Comparison of ENCODE assay signal across 14 cellular contexts in genomic region chr11:61071880-61072279, GRCh38. TPM values are rescaled to one million over a fixed set of nuclear protein-coding genes. Genes with fewer than 3 reads are reported as not detected.
DNase-seq lines count a peak whose midpoint lies in the region; ATAC-seq and TF ChIP-seq lines count a peak whose summit lies in the region.
"Had no signal": no experiment of that assay in that cellular context is flagged by ENCODE, and none has a peak within 500 bp of the region (broad histone marks: within the 10 kb centered on the region; RNA-seq: fewer than 3 reads in every experiment).

No MANE protein-coding gene starts in this region.

- H3K23ac ChIP-seq in H9 (ENCODE audit: insufficient read length, low read depth, low read length) = no peak overlapping the region

- H3K14ac ChIP-seq in H9 (ENCODE audit: insufficient read depth, low read length) = no peak overlapping the region

- intact Hi-C loops in activated naive CD4-positive, alpha-beta T cell treated with anti-CD3 and anti-CD28 coated beads for 36 hours (cut with micrococcal nuclease) = no loop called here

- H3K4ac ChIP-seq in H9 (ENCODE audit: low read depth, low read length) = no peak overlapping the region

- H3K4me2 ChIP-seq in H9 (ENCODE audit: insufficient read depth, insufficient read length, low read length) = no peak overlapping the region
- H3K4me2 ChIP-seq: PC-9 had no signal

- no peak overlapping the region for H3K27ac ChIP-seq in H9 (ENCODE audit: insufficient read length, low read depth, low read length)
- H3K27ac ChIP-seq: gastroesophageal sphincter, PC-9 had no signal

- POLR2A ChIA-PET in activated CD8-positive, alpha-beta T cell treated with anti-CD3 and anti-CD28 coated beads, Interleukin-2, amount 10 ng/mL, durations not matched to agents 7 days and 5 days (lab: Charles Lee) = interaction anchor here (0.5 to 4.1 kb wide), 10 partner anchors 8 to 57 kb away, joined by 3 to 23 read pairs (median 6); partner anchors contain the start of gene CD5

- no peak overlapping the region for H3K18ac ChIP-seq in H9 (ENCODE audit: insufficient read length, low read depth, low read length)

- H2BK12ac ChIP-seq in H9 (ENCODE audit: insufficient read length, low read depth, low read length) = no peak overlapping the region

- peaks cover 86% of the 10 kb centered on the region for H3K4me1 Mint-ChIP-seq in activated naive CD4-positive, alpha-beta T cell treated with anti-CD3 and anti-CD28 coated beads for 36 hours (ENCODE audit: low read depth)
- H3K4me1 Mint-ChIP-seq in activated CD8-positive, alpha-beta T cell treated with anti-CD3 and anti-CD28 coated beads, Interleukin-2, amount 10 ng/mL, durations not matched to agents 7 days and 5 days (ENCODE audit: low read depth) = peaks cover 82% of the 10 kb centered on the region
- H3K4me1 Mint-ChIP-seq in memory B cell (peaks cover 23% of the 10 kb centered on the region), H9 (peaks cover 0 to 7% of the 10 kb centered on the region in 2 experiments; a peak in 3 of 4 replicates)
- H3K4me1 Mint-ChIP-seq in stimulated activated naive B cell treated with anti-CD40 and anti-IgM and Interleukin-4, amounts not matched to agents 10 μg/mL and 1 μg/mL and 100 μg/mL, for 72 hours = peaks cover 51 to 81% of the 10 kb centered on the region in 2 donors

- H3K9ac ChIP-seq in H9 (ENCODE audit: extremely low read depth, insufficient read length, low read length) = no peak overlapping the region

- H4K91ac ChIP-seq in H9 (ENCODE audit: insufficient read length, low read depth, low read length) = no peak overlapping the region

- no peaks in the 10 kb centered on the region for H3K79me2 ChIP-seq in H9 (ENCODE audit: insufficient read depth, low read length)

- no peak for TF ChIP-seq CTCF in H9 (conservative IDR thresholded peaks at IDR 0.05)

- no peak overlapping the region for H3K4me3 Mint-ChIP-seq in activated naive CD4-positive, alpha-beta T cell treated with anti-CD3 and anti-CD28 coated beads for 36 hours
- no peak overlapping the region for H3K4me3 Mint-ChIP-seq in activated CD8-positive, alpha-beta T cell treated with anti-CD3 and anti-CD28 coated beads, Interleukin-2, amount 10 ng/mL, durations not matched to agents 7 days and 5 days
- H3K4me3 Mint-ChIP-seq in memory B cell (no peak overlapping the region), H9 (no peak overlapping the region)
- peak overlapping the region in 1 of 2 donors; percentile 23 for H3K4me3 Mint-ChIP-seq in stimulated activated naive B cell treated with anti-CD40 and anti-IgM and Interleukin-4, amounts not matched to agents 10 μg/mL and 1 μg/mL and 100 μg/mL, for 72 hours

- peak; percentile 3 for DNase-seq in activated naive CD4-positive, alpha-beta T cell treated with anti-CD3 and anti-CD28 coated beads for 36 hours
- no peak for DNase-seq in activated naive CD4-positive, alpha-beta T cell treated with anti-CD3 and anti-CD28 coated beads, Interleukin-2, amount 50 U/mL, for 16 hours
- no peak for DNase-seq in activated CD8-positive, alpha-beta T cell treated with anti-CD3 and anti-CD28 coated beads, Interleukin-2, amount 10 ng/mL, durations not matched to agents 7 days and 5 days
- no peak for DNase-seq in memory B cell (ENCODE audit: low spot score in 2 of 2)
- no peak for DNase-seq in stimulated activated naive B cell treated with anti-CD40 and anti-IgM and Interleukin-4, amounts not matched to agents 10 μg/mL and 1 μg/mL and 100 μg/mL, for 72 hours
- no peak for DNase-seq in GOT3 (lab: John Stamatoyannopoulos, UW)
- no peak for DNase-seq in iPS-NIHi7 (ENCODE audit: extremely low spot score)
- DNase-seq in H9 = no peak
- DNase-seq: EL had no signal

- no peak for ATAC-seq in activated CD8-positive, alpha-beta T cell treated with anti-CD3 and anti-CD28 coated beads, Interleukin-2, amount 10 ng/mL, durations not matched to agents 7 days and 5 days
- ATAC-seq in memory B cell (ENCODE audit: low read depth) = no peak
- ATAC-seq in stimulated activated naive B cell treated with anti-CD40 and anti-IgM and Interleukin-4, amounts not matched to agents 10 μg/mL and 1 μg/mL and 100 μg/mL, for 72 hours (replicated peaks) = no peak
- ATAC-seq: gastroesophageal sphincter had no signal

- H2BK15ac ChIP-seq in H9 (ENCODE audit: low read depth, low read length) = no peak overlapping the region

- H3K79me1 ChIP-seq in H9 (ENCODE audit: insufficient read depth, low read depth, low read length, poor library complexity, severe bottlenecking) = no peaks in the 10 kb centered on the region

- H3K27me3 Mint-ChIP-seq in activated naive CD4-positive, alpha-beta T cell treated with anti-CD3 and anti-CD28 coated beads for 36 hours (ENCODE audit: low read depth) = no peaks in the 10 kb centered on the region
- no peaks in the 10 kb centered on the region for H3K27me3 Mint-ChIP-seq in activated CD8-positive, alpha-beta T cell treated with anti-CD3 and anti-CD28 coated beads, Interleukin-2, amount 10 ng/mL, durations not matched to agents 7 days and 5 days (ENCODE audit: low read depth)
- H3K27me3 Mint-ChIP-seq in memory B cell (no peaks in the 10 kb centered on the region), H9 (ENCODE audit: low read depth) (peaks cover 4% of the 10 kb centered on the region)
- no peaks in the 10 kb centered on the region for H3K27me3 Mint-ChIP-seq in stimulated activated naive B cell treated with anti-CD40 and anti-IgM and Interleukin-4, amounts not matched to agents 10 μg/mL and 1 μg/mL and 100 μg/mL, for 72 hours

- no peaks in the 10 kb centered on the region for H3K23me2 ChIP-seq in H9 (ENCODE audit: insufficient read length, low read depth, low read length, poor library complexity, severe bottlenecking)

- no peak overlapping the region for H4K8ac ChIP-seq in H9 (replicated peaks; ENCODE audit: insufficient read length, low read depth, low read length)

- no peaks in the 10 kb centered on the region for H4K20me1 ChIP-seq in H9 (ENCODE audit: control insufficient read depth, insufficient read depth, insufficient read length)

- WGBS in H9 (ENCODE audit: extremely low coverage, insufficient read length, low lambda C conversion rate) = no CpG with 5 or more reads among the region's 8 CpGs

- CTCF ChIA-PET in activated naive CD4-positive, alpha-beta T cell treated with anti-CD3 and anti-CD28 coated beads for 36 hours (lab: Charles Lee) = interaction anchor here (0.8 to 2.8 kb wide), 3 partner anchors 9 to 116 kb away, joined by 3 to 11 read pairs (median 4); no protein-coding TSS in a partner anchor
- CTCF ChIA-PET in activated CD8-positive, alpha-beta T cell treated with anti-CD3 and anti-CD28 coated beads, Interleukin-2, amount 10 ng/mL, durations not matched to agents 7 days and 5 days (lab: Charles Lee) = interaction anchor here (1.1 to 3.7 kb wide), 7 partner anchors 10 to 115 kb away, joined by 3 to 39 read pairs (median 4); partner anchors contain the start of gene CD6

- no peaks in the 10 kb centered on the region for H3K27me3 ChIP-seq in H9 (ENCODE audit: insufficient read depth, low read length)
- H3K27me3 ChIP-seq: gastroesophageal sphincter had no signal

- no peak overlapping the region for H2BK120ac ChIP-seq in H9 (ENCODE audit: low read depth, low read length, poor library complexity, severe bottlenecking)

- H4K5ac ChIP-seq in H9 (ENCODE audit: insufficient read length, low read depth, low read length) = no peak overlapping the region

- H3K36me3 Mint-ChIP-seq in activated naive CD4-positive, alpha-beta T cell treated with anti-CD3 and anti-CD28 coated beads for 36 hours (ENCODE audit: low read depth) = peaks cover 60% of the 10 kb centered on the region
- H3K36me3 Mint-ChIP-seq in activated CD8-positive, alpha-beta T cell treated with anti-CD3 and anti-CD28 coated beads, Interleukin-2, amount 10 ng/mL, durations not matched to agents 7 days and 5 days (ENCODE audit: low read depth) = peaks cover 30% of the 10 kb centered on the region
- no peaks in the 10 kb centered on the region for H3K36me3 Mint-ChIP-seq in memory B cell
- peaks cover 41 to 63% of the 10 kb centered on the region in 2 donors for H3K36me3 Mint-ChIP-seq in stimulated activated naive B cell treated with anti-CD40 and anti-IgM and Interleukin-4, amounts not matched to agents 10 μg/mL and 1 μg/mL and 100 μg/mL, for 72 hours
- no peaks in the 10 kb centered on the region; a peak in 1 of 7 replicates for H3K36me3 Mint-ChIP-seq in H9 (ENCODE audit: insufficient read depth in 1 of 3, low read depth in 3 of 3)

- no peak overlapping the region for H2AK5ac ChIP-seq in H9 (ENCODE audit: insufficient read length, low read length)

- H3K9me3 ChIP-seq in H9 (ENCODE audit: control insufficient read depth, low read depth, low read length) = no peaks in the 10 kb centered on the region
- H3K9me3 ChIP-seq: gastroesophageal sphincter had no signal

- no peak overlapping the region for H2BK20ac ChIP-seq in H9 (ENCODE audit: low read depth, low read length, poor library complexity, severe bottlenecking)

- H3T11ph ChIP-seq in H9 (ENCODE audit: low read length) = no peak overlapping the region

- no peak overlapping the region for H2BK5ac ChIP-seq in H9 (ENCODE audit: insufficient read length, low read length)

- no peak overlapping the region for H3K56ac ChIP-seq in H9 (ENCODE audit: insufficient read length, low read depth, low read length)

- H3K9me3 Mint-ChIP-seq in activated naive CD4-positive, alpha-beta T cell treated with anti-CD3 and anti-CD28 coated beads for 36 hours = no peaks in the 10 kb centered on the region
- H3K9me3 Mint-ChIP-seq in activated CD8-positive, alpha-beta T cell treated with anti-CD3 and anti-CD28 coated beads, Interleukin-2, amount 10 ng/mL, durations not matched to agents 7 days and 5 days (ENCODE audit: insufficient read depth) = no peaks in the 10 kb centered on the region
- H3K9me3 Mint-ChIP-seq in memory B cell (no peaks in the 10 kb centered on the region), H9 (peaks cover 2 to 11% of the 10 kb centered on the region in 2 experiments; a peak in 4 of 5 replicates)
- peaks cover 0 to 3% of the 10 kb centered on the region in 2 donors for H3K9me3 Mint-ChIP-seq in stimulated activated naive B cell treated with anti-CD40 and anti-IgM and Interleukin-4, amounts not matched to agents 10 μg/mL and 1 μg/mL and 100 μg/mL, for 72 hours

- H3K4me1 ChIP-seq in H9 (ENCODE audit: insufficient read depth, low read length) = no peaks in the 10 kb centered on the region

- no peak overlapping the region for H2AFZ ChIP-seq in H9 (ENCODE audit: low read length)
- H2AFZ ChIP-seq: PC-9 had no signal

- peak overlapping the region; percentile 93 for H3K27ac Mint-ChIP-seq in activated naive CD4-positive, alpha-beta T cell treated with anti-CD3 and anti-CD28 coated beads for 36 hours
- H3K27ac Mint-ChIP-seq in activated CD8-positive, alpha-beta T cell treated with anti-CD3 and anti-CD28 coated beads, Interleukin-2, amount 10 ng/mL, durations not matched to agents 7 days and 5 days = peak overlapping the region; percentile 97
- peak overlapping the region; percentile 95 for H3K27ac Mint-ChIP-seq in memory B cell
- peak overlapping the region; percentile 88 for H3K27ac Mint-ChIP-seq in stimulated activated naive B cell treated with anti-CD40 and anti-IgM and Interleukin-4, amounts not matched to agents 10 μg/mL and 1 μg/mL and 100 μg/mL, for 72 hours
- H3K27ac Mint-ChIP-seq in H9 = no peak overlapping the region

RNA-seq across cellular contexts. Expression of gene CD5, which starts 30.4 kb away (rescaled TPM):
- total RNA-seq in activated naive CD4-positive, alpha-beta T cell treated with anti-CD3 and anti-CD28 coated beads for 36 hours = 100 to 1,000 TPM; 228 to 232 TPM
- 100 to 1,000 TPM; 252 to 274 TPM for total RNA-seq in activated CD8-positive, alpha-beta T cell treated with anti-CD3 and anti-CD28 coated beads, Interleukin-2, amount 10 ng/mL, durations not matched to agents 7 days and 5 days
- not detected in 2 replicates for total RNA-seq in H9 (2021)
- total RNA-seq: dermis microvascular lymphatic vessel endothelial cell, LHCN-M2, PC-9, renal cortical epithelial cell had no signal

Comparison
In these comparisons a context has a peak if more than half of its experiments do, and no peak if none do; other contexts are left out.
1. H3K27ac Mint-ChIP-seq: peak in activated naive CD4-positive, alpha-beta T cell treated with anti-CD3 and anti-CD28 coated beads for 36 hours (single experiment), activated CD8-positive, alpha-beta T cell treated with anti-CD3 and anti-CD28 coated beads, Interleukin-2, amount 10 ng/mL, durations not matched to agents 7 days and 5 days (single experiment), memory B cell (single experiment) and stimulated activated naive B cell treated with anti-CD40 and anti-IgM and Interleukin-4, amounts not matched to agents 10 μg/mL and 1 μg/mL and 100 μg/mL, for 72 hours (single experiment); none in H9 (0 of 3).
2. RNA of gene CD5, which starts 30.4 kb away (total RNA-seq): 252 to 274 TPM in activated CD8-positive, alpha-beta T cell treated with anti-CD3 and anti-CD28 coated beads, Interleukin-2, amount 10 ng/mL, durations not matched to agents 7 days and 5 days and 228 to 232 TPM in activated naive CD4-positive, alpha-beta T cell treated with anti-CD3 and anti-CD28 coated beads for 36 hours; not detected in H9; every median in the first group is over 100 times any median in the second.